8 cellular contexts compared by ENCODE assay signal in the genomic region with DNA sequence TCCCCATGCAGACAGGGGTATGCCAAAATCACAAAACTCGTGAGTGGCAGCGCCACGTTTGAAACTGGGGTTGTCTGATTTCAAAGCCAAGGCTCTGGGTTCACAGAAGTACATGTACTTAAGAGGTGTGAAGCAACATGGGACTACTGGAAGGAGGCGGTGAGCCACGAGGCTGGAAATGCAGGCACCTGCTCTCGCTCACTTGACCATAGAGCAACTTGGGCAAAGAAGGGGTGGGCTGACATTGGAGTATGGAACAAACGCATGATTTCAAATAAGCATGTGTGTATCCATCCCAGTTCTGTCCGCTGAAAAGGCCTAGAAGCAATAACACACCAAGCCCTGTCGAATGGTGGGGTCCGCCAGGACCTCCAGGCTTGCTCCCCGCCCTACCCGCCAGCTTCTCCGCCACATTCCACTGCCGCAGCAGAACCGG. TPM values are rescaled to one million over a fixed set of nuclear protein-coding genes. Genes with fewer than 3 reads are reported as not detected.
DNase-seq lines count a peak whose midpoint lies in the region; ATAC-seq and TF ChIP-seq lines count a peak whose summit lies in the region.

No MANE protein-coding gene starts in this region.

- H2BK120ac ChIP-seq in mesenchymal stem cell (ENCODE audit: low read depth, low read length): no peak overlapping the region

- H3K27me3 Mint-ChIP-seq in dendritic cell treated with granulocyte-macrophage colony-stimulating factor and Interleukin-4, amounts not matched to agents 40 ng/mL and 50 ng/mL, for 4 days: no peaks in the 10 kb centered on the region

- in situ Hi-C loops in ACHN (cut with HindIII; ENCODE audit: low pct_ligation_motif_present, low pct_unique_long_range_greater_than_20kb, low sequenced_read_pairs): no loop called here

- peak overlapping the region in 1 of 2 experiments; percentile 100 for H3K23ac ChIP-seq in mesenchymal stem cell (ENCODE audit: low read length in 2 of 2)

- CTCF ChIA-PET in PC-3 (lab: Charles Lee): interaction anchor here (0.5 to 0.7 kb wide), 2 partner anchors 16 to 632 kb away, joined by 4 to 12 read pairs; no protein-coding TSS in a partner anchor

- TF ChIP-seq CTCF in PC-3 (conservative IDR thresholded peaks at IDR 0.05; ENCODE audit: low read depth, low read length): no peak

- H3K4ac ChIP-seq in mesenchymal stem cell (ENCODE audit: low read depth in 1 of 2, low read length in 2 of 2): peak overlapping the region in 1 of 2 experiments; percentile 99

- POLR2A ChIA-PET in PC-3 (lab: Charles Lee; ENCODE audit: unreplicated experiment): interaction anchor here (0.5 to 1.0 kb wide), 29 partner anchors 24 to 1558 kb away, joined by 3 to 28 read pairs (median 11); partner anchors contain the start of genes CEP68 and RAB1A

- peaks cover 16% of the 10 kb centered on the region for H3K4me1 Mint-ChIP-seq in dendritic cell treated with granulocyte-macrophage colony-stimulating factor and Interleukin-4, amounts not matched to agents 40 ng/mL and 50 ng/mL, for 4 days (ENCODE audit: low read depth)

- H3K4me2 ChIP-seq in PC-3 (ENCODE audit: low read length): peak overlapping the region; percentile 94
- H3K4me2 ChIP-seq in mesenchymal stem cell (ENCODE audit: low read length, poor library complexity, severe bottlenecking): peak overlapping the region; percentile 71

- BruUV-seq in PC-3 (replicated peaks; lab: Mats Ljungman, UMichigan): TSS peak; percentile 84

- no peaks in the 10 kb centered on the region for H3K9me2 ChIP-seq in PC-3 (replicated peaks; ENCODE audit: low read length)

- H3K27ac Mint-ChIP-seq in dendritic cell treated with granulocyte-macrophage colony-stimulating factor and Interleukin-4, amounts not matched to agents 40 ng/mL and 50 ng/mL, for 4 days: peak overlapping the region; percentile 99

- H3K9me3 ChIP-seq in PC-3 (ENCODE audit: low read length) (no peaks in the 10 kb centered on the region), mesenchymal stem cell (ENCODE audit: control insufficient read depth, low read length) (no peaks in the 10 kb centered on the region)

- peaks cover 30% of the 10 kb centered on the region for H3K4me1 ChIP-seq in PC-3 (ENCODE audit: insufficient read depth, low read length)
- H3K4me1 ChIP-seq in mesenchymal stem cell (ENCODE audit: control insufficient read depth, insufficient read depth, low read depth, low read length): peaks cover 8% of the 10 kb centered on the region

- 0% methylated on average over 15 of the region's 15 CpGs for WGBS in mesenchymal stem cell

- H3K27ac ChIP-seq in PC-3 (ENCODE audit: low read length): peak overlapping the region; percentile 24
- H3K27ac ChIP-seq in mesenchymal stem cell (ENCODE audit: low read length, poor library complexity, severe bottlenecking): peak overlapping the region; percentile 28

- DNase-seq in ACHN (peak; percentile 39), PC-3 (peak; percentile 17), mesenchymal stem cell (no peak), ureter (ENCODE audit: low spot score) (peak; percentile 44)
- DNase-seq in activated CD4-positive, alpha-beta T cell treated with anti-CD3 and anti-CD28 coated beads for 1 hour: no peak

- H3K27me3 ChIP-seq in PC-3 (ENCODE audit: low read length): no peaks in the 10 kb centered on the region
- H3K27me3 ChIP-seq in mesenchymal stem cell (ENCODE audit: control insufficient read depth in 1 of 2, insufficient read depth in 1 of 2, low read length in 2 of 2): no peaks in the 10 kb centered on the region

- H4K8ac ChIP-seq in mesenchymal stem cell (ENCODE audit: low read length): peak overlapping the region; percentile 78

- peak overlapping the region; percentile 95 for H3K9ac ChIP-seq in PC-3 (ENCODE audit: low read length)
- H3K9ac ChIP-seq in mesenchymal stem cell (ENCODE audit: low read length): peak overlapping the region; percentile 96

- H2AK5ac ChIP-seq in mesenchymal stem cell (ENCODE audit: low read length, severe bottlenecking): no peak overlapping the region

- H2BK15ac ChIP-seq in mesenchymal stem cell (ENCODE audit: low read depth, poor library complexity, severe bottlenecking): no peak overlapping the region

- H3K36me3 ChIP-seq in PC-3 (ENCODE audit: low read depth, low read length): no peaks in the 10 kb centered on the region
- peaks cover 0 to 6% of the 10 kb centered on the region in 2 experiments for H3K36me3 ChIP-seq in mesenchymal stem cell (ENCODE audit: control insufficient read depth in 1 of 2, insufficient read depth in 2 of 2, low read depth in 1 of 2, low read length in 2 of 2)

- H3F3A ChIP-seq in PC-3 (ENCODE audit: low read length, unreplicated experiment): peaks cover 2% of the 10 kb centered on the region

- peaks cover 16% of the 10 kb centered on the region for H4K20me1 ChIP-seq in PC-3 (ENCODE audit: low read length)

- ATAC-seq in GM18508 (IDR thresholded peaks at IDR 0.05; ENCODE audit: insufficient read depth, unreplicated experiment) (peak; percentile 10), HG02943 (IDR thresholded peaks at IDR 0.05; ENCODE audit: low read depth, unreplicated experiment) (peak; percentile 11), PC-3 (peak; percentile 8)

- no peaks in the 10 kb centered on the region for H3K9me3 Mint-ChIP-seq in dendritic cell treated with granulocyte-macrophage colony-stimulating factor and Interleukin-4, amounts not matched to agents 40 ng/mL and 50 ng/mL, for 4 days

- intact Hi-C loops in PC-3 (cut with micrococcal nuclease): loop anchor here (2.0 kb wide), 1 partner anchor 96 kb away; the partner anchor contains the start of gene RAB1A
- intact Hi-C loops in dendritic cell treated with granulocyte-macrophage colony-stimulating factor and Interleukin-4, amounts not matched to agents 40 ng/mL and 50 ng/mL, for 4 days (cut with micrococcal nuclease): loop anchor here (2.0 to 5.0 kb wide), 2 partner anchors 96 to 160 kb away; partner anchors contain the start of gene RAB1A

- peaks cover 63% of the 10 kb centered on the region for H3K79me2 ChIP-seq in PC-3 (ENCODE audit: low read length)

- H2BK12ac ChIP-seq in mesenchymal stem cell (ENCODE audit: low read length in 2 of 2): peak overlapping the region in 1 of 2 experiments; percentile 94

- H2AFZ ChIP-seq in PC-3 (ENCODE audit: low read length) (peak overlapping the region; percentile 81), mesenchymal stem cell (ENCODE audit: low read depth, low read length) (peak overlapping the region; percentile 94)

- peak overlapping the region; percentile 99 for H3K4me3 Mint-ChIP-seq in dendritic cell treated with granulocyte-macrophage colony-stimulating factor and Interleukin-4, amounts not matched to agents 40 ng/mL and 50 ng/mL, for 4 days

- peak overlapping the region; percentile 5 for H4K91ac ChIP-seq in mesenchymal stem cell (ENCODE audit: low read length)

- H3K14ac ChIP-seq in mesenchymal stem cell (ENCODE audit: low read length in 2 of 2): peak overlapping the region in 1 of 2 experiments; percentile 100

- peak overlapping the region; percentile 37 to 99 for H3K18ac ChIP-seq in mesenchymal stem cell (ENCODE audit: low read depth in 1 of 2, low read length in 2 of 2)

- H3K4me3 ChIP-seq in PC-3 (ENCODE audit: low read length): peak overlapping the region; percentile 87
- H3K4me3 ChIP-seq in mesenchymal stem cell (ENCODE audit: insufficient read depth in 1 of 2, low read depth in 1 of 2, low read length in 2 of 2): peak overlapping the region; percentile 81 to 99

- H3K36me3 Mint-ChIP-seq in dendritic cell treated with granulocyte-macrophage colony-stimulating factor and Interleukin-4, amounts not matched to agents 40 ng/mL and 50 ng/mL, for 4 days (ENCODE audit: low read depth): peaks cover 36% of the 10 kb centered on the region

- H3K79me1 ChIP-seq in mesenchymal stem cell (replicated peaks; ENCODE audit: low read length, poor library complexity, severe bottlenecking): peaks cover 6% of the 10 kb centered on the region

- H2BK5ac ChIP-seq in mesenchymal stem cell (ENCODE audit: low read depth, low read length, poor library complexity, severe bottlenecking): no peak overlapping the region

RNA-seq across cellular contexts. Expression of gene ACTR2, which starts 0.6 kb away (rescaled TPM):
- total RNA-seq in PC-3 (2014; rRNA removed): 56.7 and 67.2 TPM in 2 replicates
- 198 TPM for polyA plus RNA-seq in mesenchymal stem cell (2013, experiment 1 of 2)
- 202 TPM for polyA plus RNA-seq in mesenchymal stem cell (2013, experiment 2 of 2)
- total RNA-seq in ureter: 218 TPM

Comparison
In these comparisons a context has a peak if more than half of its experiments do, and no peak if none do; other contexts are left out.
1. DNase-seq: peak in ACHN (single experiment), PC-3 (single experiment) and ureter (single experiment); none in mesenchymal stem cell (single experiment) and activated CD4-positive, alpha-beta T cell treated with anti-CD3 and anti-CD28 coated beads for 1 hour (single experiment).
2. Peak in every context shown above with its lines, with median percentiles within 50 percentile points of each other: ATAC-seq.